In genomic region chr1:116766616-116767469, GRCh38 we compare ENCODE assay signal across 13 cellular contexts. TPM values are rescaled to one million over a fixed set of nuclear protein-coding genes. Genes with fewer than 3 reads are reported as not detected.
DNase-seq lines count a peak whose midpoint lies in the region; FAIRE-seq lines count a peak whose summit lies in the region.
"Had no signal": no experiment of that assay in that cellular context is flagged by ENCODE, and none has a peak within 500 bp of the region (broad histone marks: within the 10 kb centered on the region; RNA-seq: fewer than 3 reads in every experiment).

No MANE protein-coding gene starts in this region.

- peaks cover 98% of the 10 kb centered on the region for H3K4me1 Mint-ChIP-seq in activated naive CD4-positive, alpha-beta T cell treated with anti-CD3 and anti-CD28 coated beads, Interleukin-2, amount 50 U/mL, for 24 hours

- no peaks in the 10 kb centered on the region for H3K27me3 Mint-ChIP-seq in activated naive CD4-positive, alpha-beta T cell treated with anti-CD3 and anti-CD28 coated beads, Interleukin-2, amount 50 U/mL, for 24 hours

- no peaks in the 10 kb centered on the region for H3K4me1 ChIP-seq in small intestine (ENCODE audit: control insufficient read depth in 2 of 2, insufficient read depth in 1 of 2, low read depth in 1 of 2, low read length in 1 of 2)
- H3K4me1 ChIP-seq: breast epithelium had no signal

- H3K4me3 Mint-ChIP-seq in activated naive CD4-positive, alpha-beta T cell treated with anti-CD3 and anti-CD28 coated beads, Interleukin-2, amount 50 U/mL, for 24 hours = peak overlapping the region; percentile 73
- H3K4me3 Mint-ChIP-seq: naive B cell had no signal

- H3K27ac ChIP-seq in small intestine (ENCODE audit: low read depth in 1 of 2, low read length in 1 of 2) = peak overlapping the region in 1 of 2 donors; percentile 32
- H3K27ac ChIP-seq: breast epithelium had no signal

- no peaks in the 10 kb centered on the region for H3K36me3 ChIP-seq in small intestine (ENCODE audit: control insufficient read depth in 2 of 2, insufficient read depth in 2 of 2, low read length in 2 of 2)
- H3K36me3 ChIP-seq: breast epithelium had no signal

- no peaks in the 10 kb centered on the region for H3K9me3 Mint-ChIP-seq in activated naive CD4-positive, alpha-beta T cell treated with anti-CD3 and anti-CD28 coated beads, Interleukin-2, amount 50 U/mL, for 24 hours

- FAIRE-seq in small intestine (lab: Jason Lieb, UNC) = no peak
- FAIRE-seq: K562 had no signal

- no peaks in the 10 kb centered on the region for H3K9me3 ChIP-seq in small intestine (ENCODE audit: control insufficient read depth, low read depth)
- H3K9me3 ChIP-seq: breast epithelium had no signal

- no peak overlapping the region for H3K4me3 ChIP-seq in small intestine (ENCODE audit: low read depth in 1 of 2, low read length in 2 of 2)
- H3K4me3 ChIP-seq: breast epithelium, K562 had no signal

- peaks cover 63% of the 10 kb centered on the region for H3K36me3 Mint-ChIP-seq in activated naive CD4-positive, alpha-beta T cell treated with anti-CD3 and anti-CD28 coated beads, Interleukin-2, amount 50 U/mL, for 24 hours
- H3K36me3 Mint-ChIP-seq: naive B cell had no signal

- DNase-seq in EH (ENCODE audit: low read depth) = peak; percentile 33
- DNase-seq in RPMI7951 (ENCODE audit: low read depth) = peak; percentile 69
- DNase-seq in small intestine = peak; percentile 25
- DNase-seq in SKM-1 (lab: John Stamatoyannopoulos, UW; ENCODE audit: unreplicated experiment) = no peak
- no peak for DNase-seq in NCI-H1048 (lab: John Stamatoyannopoulos, UW)
- no peak for DNase-seq in NCI-H2196 (lab: John Stamatoyannopoulos, UW; ENCODE audit: unreplicated experiment)
- DNase-seq: glutamatergic neuron, naive B cell, NCI-H187 had no signal

- peak overlapping the region; percentile 100 for H3K27ac Mint-ChIP-seq in activated naive CD4-positive, alpha-beta T cell treated with anti-CD3 and anti-CD28 coated beads, Interleukin-2, amount 50 U/mL, for 24 hours
- H3K27ac Mint-ChIP-seq: naive B cell had no signal

- H3K27me3 ChIP-seq in small intestine (ENCODE audit: control insufficient read depth in 2 of 2, insufficient read depth in 2 of 2, low read length in 2 of 2) = no peaks in the 10 kb centered on the region
- H3K27me3 ChIP-seq: breast epithelium had no signal

- 69 to 91% (median 89%) methylated on average over 13 of the region's 13 CpGs for WGBS in small intestine, 3 donors

RNA-seq across cellular contexts. Expression of gene CD2, which starts 12.6 kb away (rescaled TPM):
- total RNA-seq in RPMI7951 (2014; rRNA removed; shearing (Covaris generic)) = not detected in 2 replicates
- polyA plus RNA-seq in small intestine = 10 to 100 TPM in 1 of 3 donors, 1 to 10 TPM in 2; 3.9 to 14.9 (median 6.3) TPM
- total RNA-seq: temporal lobe had no signal

Comparison
In these comparisons a context has a peak if more than half of its experiments do, and no peak if none do; other contexts are left out.
1. DNase-seq: peak in EH (single experiment), RPMI7951 (single experiment) and small intestine (single experiment); none in SKM-1 (single experiment), NCI-H1048 (single experiment) and NCI-H2196 (single experiment).